1 cellular context compared by ENCODE assay signal in the genomic region with DNA sequence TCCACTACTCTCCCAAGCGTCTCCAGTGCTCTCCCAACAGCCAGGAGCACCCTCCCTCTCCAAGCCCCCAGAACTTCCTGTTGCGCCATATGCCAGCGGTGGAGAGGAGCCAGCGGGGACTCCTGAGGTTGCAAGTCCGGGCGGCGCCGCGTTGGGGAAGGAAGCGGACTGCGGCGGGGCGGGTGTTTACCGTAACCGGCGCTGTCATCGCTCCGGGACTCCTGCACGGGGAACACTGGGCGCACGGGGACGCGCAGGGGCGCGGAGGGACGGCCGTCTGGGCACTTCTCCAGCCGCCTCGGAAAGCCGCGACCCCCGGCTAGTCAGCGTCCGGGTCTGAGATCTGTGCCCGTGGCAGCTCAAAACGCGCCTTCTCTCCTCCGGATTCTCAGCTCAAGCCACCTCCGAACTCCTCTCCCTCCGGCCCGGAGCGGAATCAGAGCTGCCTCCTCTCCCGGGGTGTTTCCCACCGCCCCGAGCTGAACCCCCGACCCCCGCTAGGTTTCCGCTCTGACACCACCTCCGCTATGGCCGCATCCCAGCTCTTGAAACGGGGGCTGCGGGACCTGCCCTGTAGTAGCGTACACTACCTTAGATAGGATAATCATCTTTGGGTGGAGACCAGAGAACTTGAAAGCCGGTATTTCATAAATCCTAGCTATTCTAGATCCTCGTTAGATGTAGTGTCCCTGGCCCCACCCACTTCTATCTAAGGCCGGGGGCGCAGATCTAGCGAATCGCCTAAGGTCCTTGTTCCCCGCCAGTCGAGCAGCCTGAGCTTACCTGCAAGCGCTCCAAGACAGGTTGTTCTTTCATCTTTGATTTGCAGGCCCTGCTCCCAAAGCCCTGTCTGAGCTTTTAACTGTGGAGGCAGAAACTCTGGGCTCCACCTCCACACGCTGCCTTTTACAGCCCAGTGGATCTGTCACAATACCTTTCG.
TF ChIP-seq lines count a peak whose summit lies in the region.

A gene with protein sequence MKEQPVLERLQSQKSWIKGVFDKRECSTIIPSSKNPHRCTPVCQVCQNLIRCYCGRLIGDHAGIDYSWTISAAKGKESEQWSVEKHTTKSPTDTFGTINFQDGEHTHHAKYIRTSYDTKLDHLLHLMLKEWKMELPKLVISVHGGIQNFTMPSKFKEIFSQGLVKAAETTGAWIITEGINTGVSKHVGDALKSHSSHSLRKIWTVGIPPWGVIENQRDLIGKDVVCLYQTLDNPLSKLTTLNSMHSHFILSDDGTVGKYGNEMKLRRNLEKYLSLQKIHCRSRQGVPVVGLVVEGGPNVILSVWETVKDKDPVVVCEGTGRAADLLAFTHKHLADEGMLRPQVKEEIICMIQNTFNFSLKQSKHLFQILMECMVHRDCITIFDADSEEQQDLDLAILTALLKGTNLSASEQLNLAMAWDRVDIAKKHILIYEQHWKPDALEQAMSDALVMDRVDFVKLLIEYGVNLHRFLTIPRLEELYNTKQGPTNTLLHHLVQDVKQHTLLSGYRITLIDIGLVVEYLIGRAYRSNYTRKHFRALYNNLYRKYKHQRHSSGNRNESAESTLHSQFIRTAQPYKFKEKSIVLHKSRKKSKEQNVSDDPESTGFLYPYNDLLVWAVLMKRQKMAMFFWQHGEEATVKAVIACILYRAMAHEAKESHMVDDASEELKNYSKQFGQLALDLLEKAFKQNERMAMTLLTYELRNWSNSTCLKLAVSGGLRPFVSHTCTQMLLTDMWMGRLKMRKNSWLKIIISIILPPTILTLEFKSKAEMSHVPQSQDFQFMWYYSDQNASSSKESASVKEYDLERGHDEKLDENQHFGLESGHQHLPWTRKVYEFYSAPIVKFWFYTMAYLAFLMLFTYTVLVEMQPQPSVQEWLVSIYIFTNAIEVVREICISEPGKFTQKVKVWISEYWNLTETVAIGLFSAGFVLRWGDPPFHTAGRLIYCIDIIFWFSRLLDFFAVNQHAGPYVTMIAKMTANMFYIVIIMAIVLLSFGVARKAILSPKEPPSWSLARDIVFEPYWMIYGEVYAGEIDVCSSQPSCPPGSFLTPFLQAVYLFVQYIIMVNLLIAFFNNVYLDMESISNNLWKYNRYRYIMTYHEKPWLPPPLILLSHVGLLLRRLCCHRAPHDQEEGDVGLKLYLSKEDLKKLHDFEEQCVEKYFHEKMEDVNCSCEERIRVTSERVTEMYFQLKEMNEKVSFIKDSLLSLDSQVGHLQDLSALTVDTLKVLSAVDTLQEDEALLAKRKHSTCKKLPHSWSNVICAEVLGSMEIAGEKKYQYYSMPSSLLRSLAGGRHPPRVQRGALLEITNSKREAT (N-terminal part only) (minus strand): TSS at position 881 of the 940 bp plus-strand sequence. CDS start 65 bp downstream, at position 816.

TF ChIP-seq in HepG2, 621 proteins besides CTCF, POLR2A, EP300 and RAD21 (continued from another document and continues in another):
- TF ChIP-seq, protein P1, sequence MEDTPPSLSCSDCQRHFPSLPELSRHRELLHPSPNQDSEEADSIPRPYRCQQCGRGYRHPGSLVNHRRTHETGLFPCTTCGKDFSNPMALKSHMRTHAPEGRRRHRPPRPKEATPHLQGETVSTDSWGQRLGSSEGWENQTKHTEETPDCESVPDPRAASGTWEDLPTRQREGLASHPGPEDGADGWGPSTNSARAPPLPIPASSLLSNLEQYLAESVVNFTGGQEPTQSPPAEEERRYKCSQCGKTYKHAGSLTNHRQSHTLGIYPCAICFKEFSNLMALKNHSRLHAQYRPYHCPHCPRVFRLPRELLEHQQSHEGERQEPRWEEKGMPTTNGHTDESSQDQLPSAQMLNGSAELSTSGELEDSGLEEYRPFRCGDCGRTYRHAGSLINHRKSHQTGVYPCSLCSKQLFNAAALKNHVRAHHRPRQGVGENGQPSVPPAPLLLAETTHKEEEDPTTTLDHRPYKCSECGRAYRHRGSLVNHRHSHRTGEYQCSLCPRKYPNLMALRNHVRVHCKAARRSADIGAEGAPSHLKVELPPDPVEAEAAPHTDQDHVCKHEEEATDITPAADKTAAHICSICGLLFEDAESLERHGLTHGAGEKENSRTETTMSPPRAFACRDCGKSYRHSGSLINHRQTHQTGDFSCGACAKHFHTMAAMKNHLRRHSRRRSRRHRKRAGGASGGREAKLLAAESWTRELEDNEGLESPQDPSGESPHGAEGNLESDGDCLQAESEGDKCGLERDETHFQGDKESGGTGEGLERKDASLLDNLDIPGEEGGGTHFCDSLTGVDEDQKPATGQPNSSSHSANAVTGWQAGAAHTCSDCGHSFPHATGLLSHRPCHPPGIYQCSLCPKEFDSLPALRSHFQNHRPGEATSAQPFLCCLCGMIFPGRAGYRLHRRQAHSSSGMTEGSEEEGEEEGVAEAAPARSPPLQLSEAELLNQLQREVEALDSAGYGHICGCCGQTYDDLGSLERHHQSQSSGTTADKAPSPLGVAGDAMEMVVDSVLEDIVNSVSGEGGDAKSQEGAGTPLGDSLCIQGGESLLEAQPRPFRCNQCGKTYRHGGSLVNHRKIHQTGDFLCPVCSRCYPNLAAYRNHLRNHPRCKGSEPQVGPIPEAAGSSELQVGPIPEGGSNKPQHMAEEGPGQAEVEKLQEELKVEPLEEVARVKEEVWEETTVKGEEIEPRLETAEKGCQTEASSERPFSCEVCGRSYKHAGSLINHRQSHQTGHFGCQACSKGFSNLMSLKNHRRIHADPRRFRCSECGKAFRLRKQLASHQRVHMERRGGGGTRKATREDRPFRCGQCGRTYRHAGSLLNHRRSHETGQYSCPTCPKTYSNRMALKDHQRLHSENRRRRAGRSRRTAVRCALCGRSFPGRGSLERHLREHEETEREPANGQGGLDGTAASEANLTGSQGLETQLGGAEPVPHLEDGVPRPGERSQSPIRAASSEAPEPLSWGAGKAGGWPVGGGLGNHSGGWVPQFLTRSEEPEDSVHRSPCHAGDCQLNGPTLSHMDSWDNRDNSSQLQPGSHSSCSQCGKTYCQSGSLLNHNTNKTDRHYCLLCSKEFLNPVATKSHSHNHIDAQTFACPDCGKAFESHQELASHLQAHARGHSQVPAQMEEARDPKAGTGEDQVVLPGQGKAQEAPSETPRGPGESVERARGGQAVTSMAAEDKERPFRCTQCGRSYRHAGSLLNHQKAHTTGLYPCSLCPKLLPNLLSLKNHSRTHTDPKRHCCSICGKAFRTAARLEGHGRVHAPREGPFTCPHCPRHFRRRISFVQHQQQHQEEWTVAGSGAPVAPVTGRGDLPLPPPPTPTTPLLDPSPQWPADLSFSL (CRISPR knock-in tag; IDR thresholded peaks at IDR 0.05) = no peak
- TF ChIP-seq SOX6 (IDR thresholded peaks at IDR 0.05) (no peak), SOX6 (CRISPR knock-in tag; IDR thresholded peaks at IDR 0.05) (no peak), HNRNPUL1 (IDR thresholded peaks at IDR 0.05; ENCODE audit: low read depth, low read length) (no peak), ZBTB42 (CRISPR knock-in tag; IDR thresholded peaks at IDR 0.05) (no peak), ZNF674 (CRISPR knock-in tag; IDR thresholded peaks at IDR 0.05; ENCODE audit: low read depth) (no peak), MATR3 (CRISPR knock-in tag; IDR thresholded peaks at IDR 0.05) (no peak), JARID2 (CRISPR knock-in tag; IDR thresholded peaks at IDR 0.05; ENCODE audit: insufficient replicate concordance) (no peak), THAP11 (CRISPR knock-in tag; IDR thresholded peaks at IDR 0.05) (peak; percentile 27; the same call in 1 of the 2 replicates), REL (CRISPR knock-in tag; conservative IDR thresholded peaks at IDR 0.05) (no peak), KDM4B (CRISPR knock-in tag; IDR thresholded peaks at IDR 0.05) (no peak), ZNF614 (CRISPR knock-in tag; IDR thresholded peaks at IDR 0.05; ENCODE audit: borderline replicate concordance) (0 out of 2 replicates have a peak, but pooled peaks have one; percentile 20), ZFP1 (CRISPR knock-in tag; IDR thresholded peaks at IDR 0.05) (no peak), ZFP41 (CRISPR knock-in tag; IDR thresholded peaks at IDR 0.05; ENCODE audit: borderline replicate concordance) (no peak), KLF9 (CRISPR knock-in tag; IDR thresholded peaks at IDR 0.05; ENCODE audit: low read depth) (no peak), PITX1 (CRISPR knock-in tag; IDR thresholded peaks at IDR 0.05) (no peak), MTA1 (CRISPR knock-in tag; IDR thresholded peaks at IDR 0.05; ENCODE audit: borderline replicate concordance) (0 out of 2 replicates have a peak, but pooled peaks have one; percentile 58), ZNF879 (CRISPR knock-in tag; IDR thresholded peaks at IDR 0.05) (no peak), ZBTB1 (CRISPR knock-in tag; IDR thresholded peaks at IDR 0.05; ENCODE audit: borderline replicate concordance) (no peak), ATAD3A (CRISPR knock-in tag; IDR thresholded peaks at IDR 0.05) (no peak), HOXD1 (CRISPR knock-in tag; IDR thresholded peaks at IDR 0.05) (no peak), TCF7L2 (IDR thresholded peaks at IDR 0.05; ENCODE audit: low read depth, low read length) (no peak), ZNF337 (CRISPR knock-in tag; IDR thresholded peaks at IDR 0.05; ENCODE audit: borderline replicate concordance, low read depth) (no peak), ELF4 (CRISPR knock-in tag; IDR thresholded peaks at IDR 0.05; ENCODE audit: borderline replicate concordance) (no peak), ZNF501 (CRISPR knock-in tag; IDR thresholded peaks at IDR 0.05) (0 out of 2 replicates have a peak, but pooled peaks have one; percentile 22), SP5 (CRISPR knock-in tag; IDR thresholded peaks at IDR 0.05; ENCODE audit: borderline replicate concordance, low read depth) (no peak), SALL2 (CRISPR knock-in tag; IDR thresholded peaks at IDR 0.05) (no peak), ZNF33B (CRISPR knock-in tag; IDR thresholded peaks at IDR 0.05) (no peak)
- TF ChIP-seq, protein P2, sequence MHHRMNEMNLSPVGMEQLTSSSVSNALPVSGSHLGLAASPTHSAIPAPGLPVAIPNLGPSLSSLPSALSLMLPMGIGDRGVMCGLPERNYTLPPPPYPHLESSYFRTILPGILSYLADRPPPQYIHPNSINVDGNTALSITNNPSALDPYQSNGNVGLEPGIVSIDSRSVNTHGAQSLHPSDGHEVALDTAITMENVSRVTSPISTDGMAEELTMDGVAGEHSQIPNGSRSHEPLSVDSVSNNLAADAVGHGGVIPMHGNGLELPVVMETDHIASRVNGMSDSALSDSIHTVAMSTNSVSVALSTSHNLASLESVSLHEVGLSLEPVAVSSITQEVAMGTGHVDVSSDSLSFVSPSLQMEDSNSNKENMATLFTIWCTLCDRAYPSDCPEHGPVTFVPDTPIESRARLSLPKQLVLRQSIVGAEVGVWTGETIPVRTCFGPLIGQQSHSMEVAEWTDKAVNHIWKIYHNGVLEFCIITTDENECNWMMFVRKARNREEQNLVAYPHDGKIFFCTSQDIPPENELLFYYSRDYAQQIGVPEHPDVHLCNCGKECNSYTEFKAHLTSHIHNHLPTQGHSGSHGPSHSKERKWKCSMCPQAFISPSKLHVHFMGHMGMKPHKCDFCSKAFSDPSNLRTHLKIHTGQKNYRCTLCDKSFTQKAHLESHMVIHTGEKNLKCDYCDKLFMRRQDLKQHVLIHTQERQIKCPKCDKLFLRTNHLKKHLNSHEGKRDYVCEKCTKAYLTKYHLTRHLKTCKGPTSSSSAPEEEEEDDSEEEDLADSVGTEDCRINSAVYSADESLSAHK (CRISPR knock-in tag; IDR thresholded peaks at IDR 0.05; ENCODE audit: borderline replicate concordance) = no peak
- TF ChIP-seq, protein P3, sequence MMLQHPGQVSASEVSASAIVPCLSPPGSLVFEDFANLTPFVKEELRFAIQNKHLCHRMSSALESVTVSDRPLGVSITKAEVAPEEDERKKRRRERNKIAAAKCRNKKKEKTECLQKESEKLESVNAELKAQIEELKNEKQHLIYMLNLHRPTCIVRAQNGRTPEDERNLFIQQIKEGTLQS (CRISPR knock-in tag; IDR thresholded peaks at IDR 0.05) = no peak
- TF ChIP-seq, protein P4, sequence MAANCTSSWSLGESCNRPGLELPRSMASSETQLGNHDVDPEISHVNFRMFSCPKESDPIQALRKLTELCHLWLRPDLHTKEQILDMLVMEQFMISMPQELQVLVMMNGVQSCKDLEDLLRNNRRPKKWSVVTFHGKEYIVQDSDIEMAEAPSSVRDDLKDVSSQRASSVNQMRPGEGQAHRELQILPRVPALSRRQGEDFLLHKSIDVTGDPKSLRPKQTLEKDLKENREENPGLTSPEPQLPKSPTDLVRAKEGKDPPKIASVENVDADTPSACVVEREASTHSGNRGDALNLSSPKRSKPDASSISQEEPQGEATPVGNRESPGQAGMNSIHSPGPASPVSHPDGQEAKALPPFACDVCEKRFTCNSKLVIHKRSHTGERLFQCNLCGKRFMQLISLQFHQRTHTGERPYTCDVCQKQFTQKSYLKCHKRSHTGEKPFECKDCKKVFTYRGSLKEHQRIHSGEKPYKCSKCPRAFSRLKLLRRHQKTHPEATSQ (CRISPR knock-in tag; IDR thresholded peaks at IDR 0.05; ENCODE audit: borderline replicate concordance) = no peak
- TF ChIP-seq, protein P5, sequence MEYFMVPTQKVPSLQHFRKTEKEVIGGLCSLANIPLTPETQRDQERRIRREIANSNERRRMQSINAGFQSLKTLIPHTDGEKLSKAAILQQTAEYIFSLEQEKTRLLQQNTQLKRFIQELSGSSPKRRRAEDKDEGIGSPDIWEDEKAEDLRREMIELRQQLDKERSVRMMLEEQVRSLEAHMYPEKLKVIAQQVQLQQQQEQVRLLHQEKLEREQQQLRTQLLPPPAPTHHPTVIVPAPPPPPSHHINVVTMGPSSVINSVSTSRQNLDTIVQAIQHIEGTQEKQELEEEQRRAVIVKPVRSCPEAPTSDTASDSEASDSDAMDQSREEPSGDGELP (IDR thresholded peaks at IDR 0.05; ENCODE audit: borderline replicate concordance, low read depth) = no peak
- TF ChIP-seq, protein P6, sequence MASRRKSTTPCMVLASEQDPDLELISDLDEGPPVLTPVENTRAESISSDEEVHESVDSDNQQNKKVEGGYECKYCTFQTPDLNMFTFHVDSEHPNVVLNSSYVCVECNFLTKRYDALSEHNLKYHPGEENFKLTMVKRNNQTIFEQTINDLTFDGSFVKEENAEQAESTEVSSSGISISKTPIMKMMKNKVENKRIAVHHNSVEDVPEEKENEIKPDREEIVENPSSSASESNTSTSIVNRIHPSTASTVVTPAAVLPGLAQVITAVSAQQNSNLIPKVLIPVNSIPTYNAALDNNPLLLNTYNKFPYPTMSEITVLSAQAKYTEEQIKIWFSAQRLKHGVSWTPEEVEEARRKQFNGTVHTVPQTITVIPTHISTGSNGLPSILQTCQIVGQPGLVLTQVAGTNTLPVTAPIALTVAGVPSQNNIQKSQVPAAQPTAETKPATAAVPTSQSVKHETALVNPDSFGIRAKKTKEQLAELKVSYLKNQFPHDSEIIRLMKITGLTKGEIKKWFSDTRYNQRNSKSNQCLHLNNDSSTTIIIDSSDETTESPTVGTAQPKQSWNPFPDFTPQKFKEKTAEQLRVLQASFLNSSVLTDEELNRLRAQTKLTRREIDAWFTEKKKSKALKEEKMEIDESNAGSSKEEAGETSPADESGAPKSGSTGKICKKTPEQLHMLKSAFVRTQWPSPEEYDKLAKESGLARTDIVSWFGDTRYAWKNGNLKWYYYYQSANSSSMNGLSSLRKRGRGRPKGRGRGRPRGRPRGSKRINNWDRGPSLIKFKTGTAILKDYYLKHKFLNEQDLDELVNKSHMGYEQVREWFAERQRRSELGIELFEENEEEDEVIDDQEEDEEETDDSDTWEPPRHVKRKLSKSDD (CRISPR knock-in tag; IDR thresholded peaks at IDR 0.05; ENCODE audit: low read depth) = no peak
